ENCODE assay signal across 20 cellular contexts in the genomic region with DNA sequence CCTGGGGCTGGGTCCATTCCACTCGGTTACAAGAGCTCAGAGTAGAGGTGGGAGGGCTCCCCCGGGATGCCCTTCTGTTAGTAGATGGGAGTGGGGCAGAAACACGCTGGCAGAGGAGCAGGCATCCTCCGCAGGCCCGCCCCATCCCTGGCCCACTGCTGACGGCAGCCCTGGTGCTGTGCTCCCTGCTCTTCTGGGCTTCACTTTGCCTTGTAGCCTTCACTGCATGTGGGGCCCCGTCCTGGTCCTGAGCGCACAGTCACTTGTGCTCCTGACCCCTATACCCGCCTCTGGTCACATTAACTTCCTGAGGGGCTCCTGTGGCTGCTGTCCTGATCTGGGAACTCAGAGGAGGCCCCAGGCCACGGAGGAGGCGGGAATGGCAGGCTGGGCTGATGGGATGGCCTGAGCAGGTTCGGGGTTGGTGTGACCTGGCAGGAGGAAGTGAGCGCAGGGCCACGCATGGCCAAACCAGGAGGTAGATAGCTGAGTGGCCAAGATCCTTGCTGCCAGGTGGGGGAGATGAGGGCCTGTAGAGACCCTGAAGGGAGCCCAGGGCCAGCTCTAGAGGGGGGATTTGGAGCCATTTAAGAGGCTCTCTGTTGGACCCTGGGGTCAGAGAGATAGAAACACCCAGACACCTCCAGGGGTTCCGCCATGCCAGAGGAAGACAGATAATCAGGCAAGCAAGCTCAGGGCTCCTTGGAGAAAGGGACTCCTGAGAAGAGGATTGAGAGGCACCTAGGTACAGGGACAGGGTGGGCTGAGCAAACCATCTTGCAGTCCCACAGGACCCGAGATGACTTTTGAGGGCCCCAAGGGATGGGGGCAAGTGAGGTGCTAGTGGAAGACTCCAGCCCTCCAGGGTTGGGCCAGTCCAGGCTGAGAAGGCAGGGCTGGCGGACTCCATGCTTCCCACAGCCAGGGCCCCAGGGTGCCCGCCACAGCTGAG.
"Had no signal": no experiment of that assay in that cellular context is flagged by ENCODE, and none has a peak within 500 bp of the region (broad histone marks: within the 10 kb centered on the region; RNA-seq: fewer than 3 reads in every experiment).

No MANE protein-coding gene starts in this region.

- H3K4me1 ChIP-seq: esophagus squamous epithelium, prostate gland, right atrium auricular region, sigmoid colon, tibial nerve, upper lobe of left lung had no signal

- H3K4me3 ChIP-seq: esophagus squamous epithelium, prostate gland, right atrium auricular region, sigmoid colon, thoracic aorta, tibial nerve, upper lobe of left lung had no signal

- H3K36me3 ChIP-seq: esophagus squamous epithelium, prostate gland, right atrium auricular region, sigmoid colon, thoracic aorta, tibial nerve, upper lobe of left lung had no signal

- DNase-seq: cortex of kidney; effector memory CD8-positive, alpha-beta T cell; erythroblast; esophagus squamous epithelium; foreskin melanocyte; glutamatergic neuron; hypothalamus; immature natural killer cell; mammary epithelial cell; naive thymus-derived CD8-positive, alpha-beta T cell; sigmoid colon; stimulated activated CD4-positive, alpha-beta T cell treated with anti-CD3 and anti-CD28 coated beads, Interleukin-15, amount 100 ng/mL, for 24 hours; stimulated activated CD4-positive, alpha-beta T cell treated with anti-CD3 and anti-CD28 coated beads, Interleukin-2, amount 100 ng/mL, for 48 hours; stimulated activated naive B cell treated with anti-CD40 and anti-IgM and Interleukin-4, amounts not matched to agents 10 μg/mL and 1 μg/mL and 100 μg/mL, for 72 hours; upper lobe of left lung had no signal

- ATAC-seq: effector memory CD8-positive, alpha-beta T cell; left lobe of liver; naive thymus-derived CD8-positive, alpha-beta T cell; stimulated activated naive B cell treated with anti-CD40 and anti-IgM and Interleukin-4, amounts not matched to agents 10 μg/mL and 1 μg/mL and 100 μg/mL, for 72 hours had no signal

- H3K9me3 ChIP-seq: prostate gland, sigmoid colon, thoracic aorta had no signal

- H3K27ac ChIP-seq: esophagus squamous epithelium, prostate gland, right atrium auricular region, sigmoid colon, thoracic aorta, tibial nerve, upper lobe of left lung had no signal

- H3K27me3 ChIP-seq: right atrium auricular region, tibial nerve, upper lobe of left lung had no signal
